23 cellular contexts compared by ENCODE assay signal in genomic region chr11:128766687-128767086, GRCh38.
DNase-seq lines count a peak whose midpoint lies in the region; ATAC-seq and TF ChIP-seq lines count a peak whose summit lies in the region.
"Had no signal": no experiment of that assay in that cellular context is flagged by ENCODE, and none has a peak within 500 bp of the region (broad histone marks: within the 10 kb centered on the region; RNA-seq: fewer than 3 reads in every experiment).

No MANE protein-coding gene starts in this region.

- TF ChIP-seq POLR2A in heart left ventricle (IDR thresholded peaks at IDR 0.05) = no peak

- no peaks in the 10 kb centered on the region for H3K27me3 Mint-ChIP-seq in osteocyte (ENCODE audit: unreplicated experiment)
- H3K27me3 Mint-ChIP-seq: naive thymus-derived CD8-positive, alpha-beta T cell had no signal

- no peaks in the 10 kb centered on the region for H3K9me3 ChIP-seq in heart left ventricle
- H3K9me3 ChIP-seq: adrenal gland had no signal

- intact Hi-C loops in heart left ventricle (cut with DNase I) = no loop called here

- TF ChIP-seq CTCF in heart left ventricle (IDR thresholded peaks at IDR 0.05) (no peak), osteocyte (IDR thresholded peaks at IDR 0.05) (no peak)

- peak; percentile 38 to 78 (median 49) for ATAC-seq in heart left ventricle
- ATAC-seq: esophagus mucosa; naive thymus-derived CD8-positive, alpha-beta T cell had no signal

- H3K36me3 ChIP-seq in heart left ventricle = peaks cover 0 to 100% (median 62%) of the 10 kb centered on the region in 9 donors

- H3K27ac Mint-ChIP-seq in osteocyte (ENCODE audit: unreplicated experiment) = peak overlapping the region; percentile 14

- H3K27ac ChIP-seq in heart left ventricle = peak overlapping the region in 11 of 12 donors; percentile 33 to 64 (median 49)
- H3K27ac ChIP-seq: C4-2B, GM23248 had no signal

- DNase-seq in NCI-H2081 (lab: John Stamatoyannopoulos, UW) = peak; percentile 25 to 60
- no peak for DNase-seq in NCI-H2081 treated with DMSO at 0.1 percent for 48 hours (lab: John Stamatoyannopoulos, UW)
- peak; percentile 49 for DNase-seq in NCI-H774 (lab: John Stamatoyannopoulos, UW)
- peak in 2 of 5 donors; percentile 58 to 69 for DNase-seq in heart left ventricle
- DNase-seq in osteocyte (ENCODE audit: extremely low spot score, unreplicated experiment) = no peak
- no peak for DNase-seq in NCI-H1417 treated with DMSO at 0.1 percent for 48 hours (lab: John Stamatoyannopoulos, UW)
- DNase-seq in AG08396 (ENCODE audit: low spot score) = no peak
- no peak for DNase-seq in NCI-H2227 (lab: John Stamatoyannopoulos, UW; ENCODE audit: unreplicated experiment)
- DNase-seq: activated CD4-positive, alpha-beta T cell treated with anti-CD3 and anti-CD28 coated beads for 48 hours; activated effector memory CD4-positive, alpha-beta T cell treated with anti-CD3 and anti-CD28 coated beads, Interleukin-2, amount 50 U/mL, for 16 hours; central memory CD4-positive, alpha-beta T cell; DMS 273 treated with DMSO at 0.1 percent for 48 hours; GDM1; GM23248; mesendoderm; naive thymus-derived CD8-positive, alpha-beta T cell; NCI-H1048; NCI-H2227 treated with DMSO at 0.1 percent for 48 hours; posterior cingulate gyrus had no signal

- WGBS in heart left ventricle, 4 donors = 29 to 55% (median 53%) methylated on average over 11 to 12 of the region's 12 CpGs

- peaks cover 0 to 40% (median 25%) of the 10 kb centered on the region in 12 donors for H3K4me1 ChIP-seq in heart left ventricle
- H3K4me1 ChIP-seq: adrenal gland had no signal

- H3K4me1 Mint-ChIP-seq in osteocyte (ENCODE audit: unreplicated experiment) = peaks cover 22% of the 10 kb centered on the region

- peaks cover 40% of the 10 kb centered on the region for H3K36me3 Mint-ChIP-seq in osteocyte (ENCODE audit: unreplicated experiment)

- H3K27me3 ChIP-seq in heart left ventricle = no peaks in the 10 kb centered on the region
- H3K27me3 ChIP-seq: adrenal gland had no signal

- H3K9me3 Mint-ChIP-seq in osteocyte (ENCODE audit: unreplicated experiment) = no peaks in the 10 kb centered on the region
- H3K9me3 Mint-ChIP-seq: naive thymus-derived CD8-positive, alpha-beta T cell had no signal

- no peak overlapping the region for H3K4me3 Mint-ChIP-seq in osteocyte (ENCODE audit: unreplicated experiment)
- H3K4me3 Mint-ChIP-seq: naive thymus-derived CD8-positive, alpha-beta T cell had no signal

- H3K4me3 ChIP-seq in heart left ventricle = no peak overlapping the region
- H3K4me3 ChIP-seq: adrenal gland, GM23248, smooth muscle cell had no signal

Comparison
In these comparisons a context has a peak if more than half of its experiments do, and no peak if none do; other contexts are left out.
1. DNase-seq: peak in NCI-H2081 (2 of 2) and NCI-H774 (single experiment); none in NCI-H2081 treated with DMSO at 0.1 percent for 48 hours (single experiment), osteocyte (single experiment), NCI-H1417 treated with DMSO at 0.1 percent for 48 hours (single experiment), AG08396 (single experiment) and NCI-H2227 (single experiment).